In genomic region chr7:15507235-15507634, GRCh38 we compare ENCODE assay signal across 20 cellular contexts. TPM values are rescaled to one million over a fixed set of nuclear protein-coding genes. Genes with fewer than 3 reads are reported as not detected.
DNase-seq lines count a peak whose midpoint lies in the region; ATAC-seq, FAIRE-seq and TF ChIP-seq lines count a peak whose summit lies in the region.
"Had no signal": no experiment of that assay in that cellular context is flagged by ENCODE, and none has a peak within 500 bp of the region (broad histone marks: within the 10 kb centered on the region; RNA-seq: fewer than 3 reads in every experiment).

No MANE protein-coding gene starts in this region.

- FAIRE-seq in H54 (lab: Jason Lieb, UNC): peak; percentile 62
- FAIRE-seq: GM12878, GM19239 had no signal

- H3K4me2 ChIP-seq in smooth muscle cell: no peak overlapping the region
- H3K4me2 ChIP-seq: GM23338 had no signal

- no peaks in the 10 kb centered on the region for H3F3A ChIP-seq in smooth muscle cell (ENCODE audit: low read depth)

- peaks cover 0 to 6% (median 0%) of the 10 kb centered on the region in 45 donors for H3K27me3 ChIP-seq in dorsolateral prefrontal cortex
- H3K27me3 ChIP-seq in smooth muscle cell (ENCODE audit: low read depth): no peaks in the 10 kb centered on the region
- no peaks in the 10 kb centered on the region for H3K27me3 ChIP-seq in left lung

- no peak overlapping the region for H3K9ac ChIP-seq in smooth muscle cell (ENCODE audit: low read depth)

- peak overlapping the region in 34 of 59 donors; percentile 6 to 87 (median 64) for H3K27ac ChIP-seq in dorsolateral prefrontal cortex
- H3K27ac ChIP-seq in smooth muscle cell (ENCODE audit: low read depth): peak overlapping the region; percentile 29
- H3K27ac ChIP-seq in left lung: no peak overlapping the region
- H3K27ac ChIP-seq: RWPE1 had no signal

- H3K36me3 ChIP-seq in smooth muscle cell (ENCODE audit: low read depth) (no peaks in the 10 kb centered on the region), left lung (no peaks in the 10 kb centered on the region)

- in situ Hi-C loops in SK-MEL-5 (cut with HindIII; ENCODE audit: low pct_unique_long_range_greater_than_20kb, low sequenced_read_pairs): no loop called here

- intact Hi-C loops in dorsolateral prefrontal cortex (cut with DNase I) (loop anchor here in 1 of 2 donors (10.0 kb wide), 1 partner anchor 132 kb away; no protein-coding TSS in a partner anchor), left lung (cut with DNase I) (no loop called here)

- DNase-seq in H54 (ENCODE audit: insufficient read length, low spot score) (no peak), SK-MEL-5 (ENCODE audit: low read depth, low spot score) (peak; percentile 78), dorsolateral prefrontal cortex (no peak), smooth muscle cell (lab: John Stamatoyannopoulos, UW; ENCODE audit: unreplicated experiment) (no peak), HK-2 (ENCODE audit: unreplicated experiment) (no peak), left lung (no peak)
- DNase-seq: GF-D8, KG1, NCI-H1417, NCI-H187 treated with DMSO at 0.1 percent for 48 hours, NCI-H2227 treated with DMSO at 0.1 percent for 48 hours, NCI-H510A treated with DMSO at 0.1 percent for 48 hours, SIG-M5 had no signal

- no peaks in the 10 kb centered on the region for H4K20me1 ChIP-seq in smooth muscle cell (ENCODE audit: low read depth)

- no peaks in the 10 kb centered on the region for H3K9me3 ChIP-seq in smooth muscle cell (replicated peaks; ENCODE audit: low read depth)
- H3K9me3 ChIP-seq in left lung: no peaks in the 10 kb centered on the region

- H3K4me1 ChIP-seq in smooth muscle cell (ENCODE audit: low read depth): no peaks in the 10 kb centered on the region
- H3K4me1 ChIP-seq in left lung: no peaks in the 10 kb centered on the region

- TF ChIP-seq POLR2A in H54 (IDR thresholded peaks at IDR 0.05; ENCODE audit: low read depth, low read length): no peak

- H3K4me3 ChIP-seq in dorsolateral prefrontal cortex (no peak overlapping the region), smooth muscle cell (no peak overlapping the region), left lung (no peak overlapping the region)
- H3K4me3 ChIP-seq: GM12878, GM23338 had no signal

- H2AFZ ChIP-seq in smooth muscle cell (ENCODE audit: low read depth): peak overlapping the region; percentile 41
- H2AFZ ChIP-seq: GM23338 had no signal

- 52% methylated on average over 4 of the region's 4 CpGs for WGBS in smooth muscle cell (ENCODE audit: low lambda C conversion rate)

- TF ChIP-seq CTCF in dorsolateral prefrontal cortex (IDR thresholded peaks at IDR 0.05 in 54 of 56, conservative IDR thresholded peaks at IDR 0.05 in 2 of 56; ENCODE audit: low read depth in 1 of 56, partially characterized antibody in 56 of 56) (no peak), smooth muscle cell (IDR thresholded peaks at IDR 0.05; ENCODE audit: borderline replicate concordance, insufficient read depth, poor library complexity, severe bottlenecking) (no peak), left lung (IDR thresholded peaks at IDR 0.05) (no peak)

- ATAC-seq in left lung (no peak), GM18520 (IDR thresholded peaks at IDR 0.05; ENCODE audit: unreplicated experiment) (no peak)
- ATAC-seq: GM12878, GM23338, HCT116 had no signal

- H3K79me2 ChIP-seq in smooth muscle cell (ENCODE audit: low read depth): no peaks in the 10 kb centered on the region

RNA-seq across cellular contexts. Expression of gene AGMO, which starts 54.6 kb away (rescaled TPM):
- total RNA-seq in SK-MEL-5 (2014; rRNA removed; shearing (Covaris generic)): 1.0 and 2.7 TPM in 2 replicates
- polyA plus RNA-seq in SK-MEL-5 (2015; cell fraction: cytosol; rRNA removed): 1.2 and 1.3 TPM in 2 replicates
- 0.19 and 0.30 TPM in 2 replicates for polyA plus RNA-seq in SK-MEL-5 (2015; cell fraction: nucleus; rRNA removed)
- total RNA-seq in dorsolateral prefrontal cortex (1 to 10 TPM in 67 of 120 experiments, under 1 TPM in 50, not detected in 3; 0.20 to 6.6 (median 1.2) TPM), smooth muscle cell (0.27 and 0.90 TPM in 2 replicates), left lung (under 1 TPM; 0.58 to 0.85 TPM)
- polyA plus RNA-seq in smooth muscle cell: 0.18 and 0.50 TPM in 2 replicates
- total RNA-seq: GM12878 had no signal
- polyA plus RNA-seq: CD14-positive monocyte had no signal

Comparison
In these comparisons a context has a peak if more than half of its experiments do, and no peak if none do; other contexts are left out.
1. H3K27ac ChIP-seq: peak in dorsolateral prefrontal cortex (34 of 59) and smooth muscle cell (single experiment); none in left lung (0 of 2).